Comparison of ENCODE assay signal across 26 cellular contexts in genomic region chr17:27091043-27091497, GRCh38.
DNase-seq lines count a peak whose midpoint lies in the region; ATAC-seq, FAIRE-seq and TF ChIP-seq lines count a peak whose summit lies in the region.
"Had no signal": no experiment of that assay in that cellular context is flagged by ENCODE, and none has a peak within 500 bp of the region (broad histone marks: within the 10 kb centered on the region; RNA-seq: fewer than 3 reads in every experiment).

No MANE protein-coding gene starts in this region.

- no peak for TF ChIP-seq RAD21 in K562 (CRISPR knock-in tag; conservative IDR thresholded peaks at IDR 0.05 in 1 of 2, IDR thresholded peaks at IDR 0.05 in 1 of 2)

- H3K27ac Mint-ChIP-seq in CD8-positive, alpha-beta memory T cell, result no peak overlapping the region
- H3K27ac Mint-ChIP-seq in stimulated activated naive CD8-positive, alpha-beta T cell treated with anti-CD3 and anti-CD28 coated beads, Interleukin-15, amount 100 ng/mL, for 72 hours, result no peak overlapping the region
- H3K27ac Mint-ChIP-seq: CD14-positive monocyte; CD4-positive, alpha-beta T cell had no signal

- H3K9me3 Mint-ChIP-seq in CD8-positive, alpha-beta memory T cell, result peaks cover 0 to 3% (median 0%) of the 10 kb centered on the region in 5 donors
- peaks cover 10 to 20% of the 10 kb centered on the region in 2 donors for H3K9me3 Mint-ChIP-seq in stimulated activated naive CD8-positive, alpha-beta T cell treated with anti-CD3 and anti-CD28 coated beads, Interleukin-15, amount 100 ng/mL, for 72 hours

- peak overlapping the region; percentile 79 for H3K27ac ChIP-seq in CD8-positive, alpha-beta memory T cell (ENCODE audit: low read depth, low read length)
- peak overlapping the region; percentile 88 for H3K27ac ChIP-seq in K562 (ENCODE audit: extremely low read depth, low read depth, low read length)
- no peak overlapping the region for H3K27ac ChIP-seq in lower lobe of right lung
- H3K27ac ChIP-seq in WERI-Rb-1, result no peak overlapping the region
- H3K27ac ChIP-seq: A549; BLaER1 treated with 17β-estradiol and CSF1 and Interleukin-3, amounts not matched to agents 10 nM and 100 nM had no signal

- ATAC-seq in K562 (0 out of 3 replicates have a peak, but pooled peaks have one; percentile 4), lower lobe of right lung (no peak)
- ATAC-seq in stimulated activated naive CD8-positive, alpha-beta T cell treated with anti-CD3 and anti-CD28 coated beads, Interleukin-15, amount 100 ng/mL, for 72 hours, result no peak
- ATAC-seq: A549, HCT116 had no signal

- H3K4me1 Mint-ChIP-seq in CD8-positive, alpha-beta memory T cell, result no peaks in the 10 kb centered on the region
- no peaks in the 10 kb centered on the region for H3K4me1 Mint-ChIP-seq in stimulated activated naive CD8-positive, alpha-beta T cell treated with anti-CD3 and anti-CD28 coated beads, Interleukin-15, amount 100 ng/mL, for 72 hours
- H3K4me1 Mint-ChIP-seq: CD14-positive monocyte had no signal

- no TSS peak for BruUV-seq in K562 (replicated peaks; lab: Mats Ljungman, UMichigan)

- TF ChIP-seq CTCF in K562 (IDR thresholded peaks at IDR 0.05 in 2 of 3, conservative IDR thresholded peaks at IDR 0.05 in 1 of 3; ENCODE audit: insufficient read depth in 2 of 3, low read depth in 1 of 3, low read length in 3 of 3) (no peak), lower lobe of right lung (IDR thresholded peaks at IDR 0.05) (no peak), WERI-Rb-1 (IDR thresholded peaks at IDR 0.05; ENCODE audit: low read depth, low read length) (no peak)

- H3K27me3 ChIP-seq in CD8-positive, alpha-beta memory T cell (ENCODE audit: insufficient read depth, low read length, poor library complexity, severe bottlenecking), result no peaks in the 10 kb centered on the region
- H3K27me3 ChIP-seq in K562 (ENCODE audit: control insufficient read depth in 2 of 2, insufficient read depth in 2 of 2, low read length in 2 of 2) (no peaks in the 10 kb centered on the region), lower lobe of right lung (ENCODE audit: low read depth) (no peaks in the 10 kb centered on the region), WERI-Rb-1 (ENCODE audit: insufficient read depth, low read depth, severe bottlenecking) (peaks cover 34% of the 10 kb centered on the region)
- H3K27me3 ChIP-seq: BE2C; BLaER1 treated with 17β-estradiol and CSF1 and Interleukin-3, amounts not matched to agents 10 nM and 100 nM had no signal

- H3K4me1 ChIP-seq in CD8-positive, alpha-beta memory T cell (ENCODE audit: insufficient read depth, low read length), result no peaks in the 10 kb centered on the region
- H3K4me1 ChIP-seq in K562 (replicated peaks in 1 of 2; ENCODE audit: control insufficient read depth in 2 of 2, insufficient read depth in 2 of 2, low read length in 2 of 2) (peaks cover 3 to 4% of the 10 kb centered on the region in 2 experiments; a peak in 2 of 5 replicates), lower lobe of right lung (no peaks in the 10 kb centered on the region)
- H3K4me1 ChIP-seq: A549; BE2C; BLaER1 treated with 17β-estradiol and CSF1 and Interleukin-3, amounts not matched to agents 10 nM and 100 nM had no signal

- TF ChIP-seq EP300 in K562 (IDR thresholded peaks at IDR 0.05; ENCODE audit: low read length), result no peak

- peaks cover 97% of the 10 kb centered on the region for H3K79me2 ChIP-seq in K562 (ENCODE audit: control insufficient read depth, insufficient read depth, low read length)

- CTCF ChIA-PET in CD8-positive, alpha-beta memory T cell (lab: Charles Lee), result no interaction called here
- CTCF ChIA-PET in K562 (lab: Yijun Ruan, JAX; ENCODE audit: low intra/inter-chr PET ratio), result no interaction called here

- peak overlapping the region; percentile 97 for H3K4me2 ChIP-seq in K562 (ENCODE audit: insufficient read depth, low read length)
- H3K4me2 ChIP-seq: A549; BLaER1 treated with 17β-estradiol and CSF1 and Interleukin-3, amounts not matched to agents 10 nM and 100 nM had no signal

- no peaks in the 10 kb centered on the region for H3K36me3 ChIP-seq in CD8-positive, alpha-beta memory T cell (ENCODE audit: insufficient read depth, low read length)
- H3K36me3 ChIP-seq in K562 (ENCODE audit: control insufficient read depth, insufficient read depth, low read length) (peaks cover 27% of the 10 kb centered on the region; the same call in 2 of the 3 replicates), lower lobe of right lung (no peaks in the 10 kb centered on the region), WERI-Rb-1 (no peaks in the 10 kb centered on the region)
- H3K36me3 ChIP-seq: BE2C; BLaER1 treated with 17β-estradiol and CSF1 and Interleukin-3, amounts not matched to agents 10 nM and 100 nM had no signal

- 0 out of 2 replicates have a peak, but pooled peaks have one; percentile 20 for TF ChIP-seq POLR2A in K562 (conservative IDR thresholded peaks at IDR 0.05)

- no peak overlapping the region for H3K4me3 ChIP-seq in CD8-positive, alpha-beta memory T cell (ENCODE audit: low read length)
- peak overlapping the region; percentile 80 for H3K4me3 ChIP-seq in K562
- H3K4me3 ChIP-seq in lower lobe of right lung, result no peak overlapping the region
- no peak overlapping the region for H3K4me3 ChIP-seq in WERI-Rb-1 (ENCODE audit: low read depth, low read length)
- H3K4me3 ChIP-seq: A549; BLaER1 treated with 17β-estradiol and CSF1 and Interleukin-3, amounts not matched to agents 10 nM and 100 nM had no signal

- peak overlapping the region; percentile 92 to 99 for H3K9ac ChIP-seq in K562 (ENCODE audit: insufficient read depth in 1 of 2, low read depth in 2 of 2, low read length in 2 of 2)
- H3K9ac ChIP-seq: BLaER1 treated with 17β-estradiol and CSF1 and Interleukin-3, amounts not matched to agents 10 nM and 100 nM had no signal

- H4K20me1 ChIP-seq in K562 (replicated peaks; ENCODE audit: control insufficient read depth, insufficient read depth, low read length), result peaks cover 16% of the 10 kb centered on the region
- H4K20me1 ChIP-seq: BLaER1 treated with 17β-estradiol and CSF1 and Interleukin-3, amounts not matched to agents 10 nM and 100 nM had no signal

- DNase-seq in NCI-H1694 treated with DMSO at 0.1 percent for 48 hours (lab: John Stamatoyannopoulos, UW) (peak; percentile 5), NCI-H1694 (lab: John Stamatoyannopoulos, UW) (no peak), HT1080 (ENCODE audit: low read depth) (peak; percentile 48), K562 (ENCODE audit: extremely low read depth in 1 of 4, low spot score in 3 of 4) (peak in 1 of 4 experiments; percentile 60), lower lobe of right lung (no peak), WERI-Rb-1 (no peak)
- DNase-seq in CD8-positive, alpha-beta memory T cell, result no peak
- DNase-seq in stimulated activated naive CD8-positive, alpha-beta T cell treated with anti-CD3 and anti-CD28 coated beads, Interleukin-15, amount 100 ng/mL, for 72 hours, result no peak
- DNase-seq: 8988T; ACHN; AML-193; BE2C; Calu3; CD4-positive, alpha-beta T cell; COR-L47; DMS53; DMS79 treated with DMSO at 0.1 percent for 48 hours; GF-D8; GOT3; H7 had no signal

- POLR2A ChIA-PET in CD8-positive, alpha-beta memory T cell (lab: Charles Lee), result no interaction called here
- POLR2A ChIA-PET in K562 (lab: Yijun Ruan, JAX), result interaction anchor here (0.6 to 3.8 kb wide), 22 partner anchors 9 to 950 kb away, joined by 3 to 40 read pairs (median 4); partner anchors contain the start of gene WSB1

- H3K9me1 ChIP-seq in K562 (ENCODE audit: control insufficient read depth, insufficient read depth, low read length), result no peaks in the 10 kb centered on the region

- FAIRE-seq in K562 (lab: Jason Lieb, UNC), result no peak
- FAIRE-seq: A549, GM12891, GM18507 had no signal

- WGBS in K562 (ENCODE audit: insufficient coverage, low coverage, missing lambda C conversion rate), result 7% methylated on average over 10 of the region's 11 CpGs

- no peaks in the 10 kb centered on the region for H3K36me3 Mint-ChIP-seq in CD8-positive, alpha-beta memory T cell
- H3K36me3 Mint-ChIP-seq: CD14-positive monocyte had no signal

- in situ Hi-C loops in K562 (cut with MboI), result no loop called here

- H3K4me3 Mint-ChIP-seq in CD8-positive, alpha-beta memory T cell, result no peak overlapping the region
- no peak overlapping the region for H3K4me3 Mint-ChIP-seq in stimulated activated naive CD8-positive, alpha-beta T cell treated with anti-CD3 and anti-CD28 coated beads, Interleukin-15, amount 100 ng/mL, for 72 hours
- H3K4me3 Mint-ChIP-seq: CD14-positive monocyte; CD4-positive, alpha-beta T cell had no signal

- H3K9me3 ChIP-seq in CD8-positive, alpha-beta memory T cell (ENCODE audit: low read length), result no peaks in the 10 kb centered on the region
- no peaks in the 10 kb centered on the region for H3K9me3 ChIP-seq in K562 (replicated peaks; ENCODE audit: control insufficient read depth, insufficient read depth, low read depth, low read length)
- H3K9me3 ChIP-seq in lower lobe of right lung, result no peaks in the 10 kb centered on the region
- no peaks in the 10 kb centered on the region for H3K9me3 ChIP-seq in WERI-Rb-1 (ENCODE audit: severe bottlenecking)
- H3K9me3 ChIP-seq: A549, BE2C had no signal

- H3K27me3 Mint-ChIP-seq in CD8-positive, alpha-beta memory T cell, result peaks cover 4 to 10% of the 10 kb centered on the region in 2 donors
- H3K27me3 Mint-ChIP-seq in stimulated activated naive CD8-positive, alpha-beta T cell treated with anti-CD3 and anti-CD28 coated beads, Interleukin-15, amount 100 ng/mL, for 72 hours, result peaks cover 17% of the 10 kb centered on the region

- intact Hi-C loops in K562 (cut with micrococcal nuclease), result no loop called here
- intact Hi-C loops in lower lobe of right lung (cut with DNase I), result no loop called here

- no peak overlapping the region for H2AFZ ChIP-seq in K562 (ENCODE audit: low read depth, low read length)

TF ChIP-seq in K562, 482 proteins besides CTCF, POLR2A, EP300 and RAD21 (continues in another document):
- peak; percentile 11 for TF ChIP-seq PRPF4 (IDR thresholded peaks at IDR 0.05; ENCODE audit: insufficient read depth, low read depth, low read length, poor library complexity, severe bottlenecking)
- TF ChIP-seq ZNF24 (IDR thresholded peaks at IDR 0.05), result no peak
- TF ChIP-seq RBM22 (IDR thresholded peaks at IDR 0.05; ENCODE audit: low read depth, low read length, poor library complexity, severe bottlenecking), result no peak
- TF ChIP-seq ZFP91 (CRISPR knock-in tag; IDR thresholded peaks at IDR 0.05), result peak; percentile 28; the same call in 1 of the 2 replicates
- no peak for TF ChIP-seq ZEB2 (IDR thresholded peaks at IDR 0.05)
- peak in 1 of 2 experiments; percentile 48; a peak in 1 of 4 replicates for TF ChIP-seq TBL1XR1 (IDR thresholded peaks at IDR 0.05; ENCODE audit: low read length in 2 of 2)

Comparison
In these comparisons a context has a peak if more than half of its experiments do, and no peak if none do; other contexts are left out.
1. DNase-seq: peak in NCI-H1694 treated with DMSO at 0.1 percent for 48 hours (single experiment) and HT1080 (single experiment); none in NCI-H1694 (single experiment), CD8-positive, alpha-beta memory T cell (0 of 5), lower lobe of right lung (single experiment), stimulated activated naive CD8-positive, alpha-beta T cell treated with anti-CD3 and anti-CD28 coated beads, Interleukin-15, amount 100 ng/mL, for 72 hours (0 of 2) and WERI-Rb-1 (single experiment).
2. H3K27ac ChIP-seq: peak in CD8-positive, alpha-beta memory T cell (single experiment) and K562 (single experiment); none in lower lobe of right lung (single experiment) and WERI-Rb-1 (single experiment).